9 cellular contexts compared by ENCODE assay signal in genomic region chr7:130894146-130895005, GRCh38.
DNase-seq lines count a peak whose midpoint lies in the region; ATAC-seq and TF ChIP-seq lines count a peak whose summit lies in the region.
"Had no signal": no experiment of that assay in that cellular context is flagged by ENCODE, and none has a peak within 500 bp of the region (broad histone marks: within the 10 kb centered on the region; RNA-seq: fewer than 3 reads in every experiment).

No MANE protein-coding gene starts in this region.

- CTCF ChIA-PET in activated CD4-positive, alpha-beta T cell treated with anti-CD3 and anti-CD28 coated beads, Interleukin-2, amount 10 ng/mL, durations not matched to agents 7 days and 5 days (lab: Charles Lee) = interaction anchor here (1.1 to 1.5 kb wide), 5 partner anchors 9 to 146 kb away, joined by 3 to 9 read pairs (median 6); no protein-coding TSS in a partner anchor
- CTCF ChIA-PET in activated CD8-positive, alpha-beta T cell treated with anti-CD3 and anti-CD28 coated beads for 36 hours (lab: Charles Lee) = interaction anchor here (0.7 to 5.3 kb wide), 6 partner anchors 9 to 619 kb away, joined by 3 to 96 read pairs (median 3); no protein-coding TSS in a partner anchor

- H3K27ac ChIP-seq in heart left ventricle = peak overlapping the region; percentile 47 to 81 (median 64)
- peak overlapping the region in 5 of 8 donors; percentile 16 to 70 (median 36) for H3K27ac ChIP-seq in spleen
- H3K27ac ChIP-seq: VCaP had no signal

- TF ChIP-seq CTCF in activated CD8-positive, alpha-beta T cell treated with anti-CD3 and anti-CD28 coated beads for 36 hours (IDR thresholded peaks at IDR 0.05) = no peak
- TF ChIP-seq CTCF in heart left ventricle (IDR thresholded peaks at IDR 0.05) (no peak), spleen (IDR thresholded peaks at IDR 0.05 in 8 of 11, conservative IDR thresholded peaks at IDR 0.05 in 3 of 11) (no peak)

- H3K27me3 ChIP-seq in heart left ventricle (no peaks in the 10 kb centered on the region), spleen (replicated peaks in 1 of 7) (no peaks in the 10 kb centered on the region)

- H3K27ac Mint-ChIP-seq in activated CD4-positive, alpha-beta T cell treated with anti-CD3 and anti-CD28 coated beads, Interleukin-2, amount 10 ng/mL, durations not matched to agents 7 days and 5 days = peak overlapping the region; percentile 88
- peak overlapping the region; percentile 87 for H3K27ac Mint-ChIP-seq in activated CD8-positive, alpha-beta T cell treated with anti-CD3 and anti-CD28 coated beads for 36 hours

- no peaks in the 10 kb centered on the region for H3K9me3 Mint-ChIP-seq in activated CD4-positive, alpha-beta T cell treated with anti-CD3 and anti-CD28 coated beads, Interleukin-2, amount 10 ng/mL, durations not matched to agents 7 days and 5 days
- no peaks in the 10 kb centered on the region for H3K9me3 Mint-ChIP-seq in activated CD8-positive, alpha-beta T cell treated with anti-CD3 and anti-CD28 coated beads for 36 hours

- no peak for TF ChIP-seq POLR2A in heart left ventricle (IDR thresholded peaks at IDR 0.05)
- TF ChIP-seq POLR2A in spleen (IDR thresholded peaks at IDR 0.05) = no peak

- intact Hi-C loops in activated CD8-positive, alpha-beta T cell treated with anti-CD3 and anti-CD28 coated beads for 36 hours (cut with micrococcal nuclease) = loop anchor here (5.0 kb wide), 1 partner anchor 148 kb away; no protein-coding TSS in a partner anchor
- intact Hi-C loops in heart left ventricle (cut with DNase I) (loop anchor here in 9 of 10 donors (2.0 to 10.0 kb wide), 12 partner anchors 110 to 530 kb away; partner anchors contain the start of gene MKLN1 (in 2 of the 9)), spleen (cut with DNase I; ENCODE audit: low total_unique reads) (loop anchor here (5.0 kb wide), 1 partner anchor 148 kb away; no protein-coding TSS in a partner anchor)

- no peaks in the 10 kb centered on the region for H3K27me3 Mint-ChIP-seq in activated CD4-positive, alpha-beta T cell treated with anti-CD3 and anti-CD28 coated beads, Interleukin-2, amount 10 ng/mL, durations not matched to agents 7 days and 5 days
- H3K27me3 Mint-ChIP-seq in activated CD8-positive, alpha-beta T cell treated with anti-CD3 and anti-CD28 coated beads for 36 hours = no peaks in the 10 kb centered on the region

- H3K9me3 ChIP-seq in heart left ventricle = no peaks in the 10 kb centered on the region
- H3K9me3 ChIP-seq in spleen = no peaks in the 10 kb centered on the region

- ATAC-seq in activated CD8-positive, alpha-beta T cell treated with anti-CD3 and anti-CD28 coated beads for 36 hours = peak; percentile 6
- peak; percentile 47 to 73 (median 64) for ATAC-seq in heart left ventricle
- no peak for ATAC-seq in HG02678 (IDR thresholded peaks at IDR 0.05; ENCODE audit: unreplicated experiment)

- H3K4me1 ChIP-seq in heart left ventricle = peaks cover 4 to 83% (median 49%) of the 10 kb centered on the region in 12 donors
- peaks cover 20 to 91% (median 43%) of the 10 kb centered on the region in 6 donors for H3K4me1 ChIP-seq in spleen

- WGBS in heart left ventricle, 4 donors = 58 to 68% (median 65%) methylated on average over 13 to 14 of the region's 14 CpGs
- 42 to 53% (median 44%) methylated on average over 14 of the region's 14 CpGs for WGBS in spleen, 5 donors

- peak overlapping the region; percentile 10 for H3K4me3 Mint-ChIP-seq in activated CD4-positive, alpha-beta T cell treated with anti-CD3 and anti-CD28 coated beads, Interleukin-2, amount 10 ng/mL, durations not matched to agents 7 days and 5 days
- no peak overlapping the region for H3K4me3 Mint-ChIP-seq in activated CD8-positive, alpha-beta T cell treated with anti-CD3 and anti-CD28 coated beads for 36 hours

- no peak for DNase-seq in activated CD4-positive, alpha-beta T cell treated with anti-CD3 and anti-CD28 coated beads, Interleukin-2, amount 10 ng/mL, durations not matched to agents 7 days and 5 days
- DNase-seq in activated CD4-positive, alpha-beta T cell treated with anti-CD3 and anti-CD28 coated beads, Interleukin-2, amount 50 U/mL, for 1 hour = no peak
- DNase-seq in activated CD8-positive, alpha-beta T cell treated with anti-CD3 and anti-CD28 coated beads for 36 hours = peak; percentile 58
- DNase-seq in heart left ventricle = peak; percentile 68 to 82 (median 76)
- no peak for DNase-seq in spleen
- no peak for DNase-seq in Ammon's horn (ENCODE audit: low spot score)
- no peak for DNase-seq in pons (ENCODE audit: low spot score)

- peaks cover 64% of the 10 kb centered on the region for H3K4me1 Mint-ChIP-seq in activated CD4-positive, alpha-beta T cell treated with anti-CD3 and anti-CD28 coated beads, Interleukin-2, amount 10 ng/mL, durations not matched to agents 7 days and 5 days
- peaks cover 81% of the 10 kb centered on the region for H3K4me1 Mint-ChIP-seq in activated CD8-positive, alpha-beta T cell treated with anti-CD3 and anti-CD28 coated beads for 36 hours (ENCODE audit: low read depth)

- peaks cover 0 to 64% (median 33%) of the 10 kb centered on the region in 9 donors for H3K36me3 ChIP-seq in heart left ventricle
- peaks cover 0 to 76% (median 31%) of the 10 kb centered on the region in 6 donors for H3K36me3 ChIP-seq in spleen

- H3K4me3 ChIP-seq in heart left ventricle (no peak overlapping the region), spleen (no peak overlapping the region)

- POLR2A ChIA-PET in activated CD4-positive, alpha-beta T cell treated with anti-CD3 and anti-CD28 coated beads, Interleukin-2, amount 10 ng/mL, durations not matched to agents 7 days and 5 days (lab: Charles Lee) = interaction anchor here (0.7 kb wide), 2 partner anchors 9 to 64 kb away, joined by 3 read pairs; no protein-coding TSS in a partner anchor
- POLR2A ChIA-PET in activated CD8-positive, alpha-beta T cell treated with anti-CD3 and anti-CD28 coated beads for 36 hours (lab: Charles Lee) = interaction anchor here (1.2 to 2.2 kb wide), 3 partner anchors 9 to 46 kb away, joined by 3 to 6 read pairs (median 5); no protein-coding TSS in a partner anchor

- peaks cover 67% of the 10 kb centered on the region for H3K36me3 Mint-ChIP-seq in activated CD4-positive, alpha-beta T cell treated with anti-CD3 and anti-CD28 coated beads, Interleukin-2, amount 10 ng/mL, durations not matched to agents 7 days and 5 days (ENCODE audit: low read depth)
- H3K36me3 Mint-ChIP-seq in activated CD8-positive, alpha-beta T cell treated with anti-CD3 and anti-CD28 coated beads for 36 hours (ENCODE audit: low read depth) = peaks cover 82% of the 10 kb centered on the region

Comparison
In these comparisons a context has a peak if more than half of its experiments do, and no peak if none do; other contexts are left out.
1. DNase-seq: peak in activated CD8-positive, alpha-beta T cell treated with anti-CD3 and anti-CD28 coated beads for 36 hours (single experiment) and heart left ventricle (5 of 5); none in activated CD4-positive, alpha-beta T cell treated with anti-CD3 and anti-CD28 coated beads, Interleukin-2, amount 10 ng/mL, durations not matched to agents 7 days and 5 days (single experiment), activated CD4-positive, alpha-beta T cell treated with anti-CD3 and anti-CD28 coated beads, Interleukin-2, amount 50 U/mL, for 1 hour (single experiment), spleen (single experiment), Ammon's horn (single experiment) and pons (single experiment).